Comparison of ENCODE assay signal across 9 cellular contexts in the genomic region with DNA sequence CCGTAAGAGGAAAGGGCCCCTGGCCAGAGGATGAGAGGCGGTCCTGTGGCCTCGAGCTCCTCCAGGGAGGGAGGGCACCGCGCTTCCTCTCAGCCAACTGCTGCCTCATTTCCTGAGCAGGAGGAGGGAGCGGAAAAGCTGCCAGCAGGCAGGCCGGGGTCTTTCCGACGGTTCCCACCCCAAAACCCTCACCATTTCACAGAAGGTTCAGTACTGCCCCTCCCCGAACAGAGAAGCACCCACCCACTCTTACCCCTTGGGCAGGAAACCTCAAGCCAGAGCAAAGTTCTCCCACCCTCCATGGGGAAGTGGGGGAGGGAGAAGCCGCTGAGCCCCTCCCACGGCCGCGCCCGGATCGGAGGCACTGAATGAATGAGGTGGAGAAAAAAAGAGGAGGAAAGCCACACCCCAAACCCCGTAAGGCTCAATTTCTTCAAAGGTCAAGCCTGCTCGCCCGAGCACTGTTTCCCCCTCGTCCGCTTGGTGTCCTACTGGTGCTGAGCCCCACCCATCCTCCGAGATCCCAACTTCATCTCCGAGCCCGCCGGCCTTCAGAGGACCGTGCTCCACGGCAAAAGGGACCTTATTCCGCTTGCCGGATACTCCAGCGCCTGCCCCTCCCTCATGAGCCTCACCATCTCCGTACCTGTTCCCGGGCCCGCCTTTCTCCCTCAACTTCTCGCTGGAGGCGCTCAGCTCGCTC. TPM values are rescaled to one million over a fixed set of nuclear protein-coding genes. Genes with fewer than 3 reads are reported as not detected.
A peak's percentile ranks its signal among the peaks of the same experiment; 100 is the strongest.
DNase-seq lines count a peak whose midpoint lies in the region; ATAC-seq and TF ChIP-seq lines count a peak whose summit lies in the region.
"Had no signal": no experiment of that assay in that cellular context is flagged by ENCODE, and none has a peak within 500 bp of the region (broad histone marks: within the 10 kb centered on the region; RNA-seq: fewer than 3 reads in every experiment).

No MANE protein-coding gene starts in this region.

- under 1% methylated on average over 36 of the region's 36 CpGs for WGBS in suprapubic skin

- H3K4me1 Mint-ChIP-seq in CD4-positive, CD25-positive, alpha-beta regulatory T cell, result peaks cover 32 to 56% (median 43%) of the 10 kb centered on the region in 4 donors

- peak; percentile 59 to 92 (median 66) for DNase-seq in CD4-positive, CD25-positive, alpha-beta regulatory T cell
- DNase-seq in HK-2 (ENCODE audit: unreplicated experiment), result peak; percentile 78
- DNase-seq in RWPE2 (ENCODE audit: low spot score), result peak; percentile 78
- DNase-seq in activated gamma-delta T cell (lab: John Stamatoyannopoulos, UW), result peak; percentile 36
- peak; percentile 64 to 80 for DNase-seq in foreskin keratinocyte
- peak; percentile 83 to 86 for DNase-seq in suprapubic skin (ENCODE audit: low spot score in 2 of 2)

- peak overlapping the region; percentile 93 for H3K27ac ChIP-seq in CD4-positive, CD25-positive, alpha-beta regulatory T cell (ENCODE audit: insufficient read depth, low read length, poor library complexity, severe bottlenecking)
- H3K27ac ChIP-seq in RWPE2 (ENCODE audit: poor library complexity, severe bottlenecking) (peak overlapping the region; percentile 92), foreskin keratinocyte (peak overlapping the region; percentile 77), neutrophil (peak overlapping the region; percentile 96), suprapubic skin (peak overlapping the region; percentile 87)

- H3K36me3 ChIP-seq in CD4-positive, CD25-positive, alpha-beta regulatory T cell (ENCODE audit: control insufficient read depth, insufficient read depth, low read length), result peaks cover 14% of the 10 kb centered on the region
- H3K36me3 ChIP-seq in RWPE2 (ENCODE audit: low read depth), result peaks cover 46% of the 10 kb centered on the region
- H3K36me3 ChIP-seq in neutrophil, result peaks cover 15% of the 10 kb centered on the region
- no peaks in the 10 kb centered on the region for H3K36me3 ChIP-seq in suprapubic skin

- peak overlapping the region; percentile 87 for H3K4me3 ChIP-seq in CD4-positive, CD25-positive, alpha-beta regulatory T cell (ENCODE audit: low read depth, low read length)
- peak overlapping the region; percentile 73 for H3K4me3 ChIP-seq in RWPE2 (ENCODE audit: severe bottlenecking)
- peak overlapping the region; percentile 88 to 99 for H3K4me3 ChIP-seq in neutrophil (ENCODE audit: low read depth in 1 of 2, low read length in 1 of 2)
- H3K4me3 ChIP-seq in suprapubic skin, result peak overlapping the region; percentile 73

- no peaks in the 10 kb centered on the region for H3K9me3 ChIP-seq in CD4-positive, CD25-positive, alpha-beta regulatory T cell (ENCODE audit: control insufficient read depth in 2 of 2, low read length in 2 of 2)
- no peaks in the 10 kb centered on the region for H3K9me3 ChIP-seq in RWPE2 (ENCODE audit: severe bottlenecking)
- no peaks in the 10 kb centered on the region for H3K9me3 ChIP-seq in neutrophil
- no peaks in the 10 kb centered on the region for H3K9me3 ChIP-seq in suprapubic skin

- no peak for TF ChIP-seq EP300 in suprapubic skin (IDR thresholded peaks at IDR 0.05)

- peak overlapping the region; percentile 98 to 100 (median 99) for H3K27ac Mint-ChIP-seq in CD4-positive, CD25-positive, alpha-beta regulatory T cell

- peaks cover 58% of the 10 kb centered on the region for H3K4me1 ChIP-seq in CD4-positive, CD25-positive, alpha-beta regulatory T cell (ENCODE audit: control insufficient read depth, insufficient read depth, low read length, poor library complexity, severe bottlenecking)
- H3K4me1 ChIP-seq in RWPE2 (ENCODE audit: insufficient read depth, poor library complexity, severe bottlenecking) (peaks cover 32% of the 10 kb centered on the region), foreskin keratinocyte (peaks cover 15% of the 10 kb centered on the region), neutrophil (ENCODE audit: control insufficient read depth in 1 of 2, insufficient read depth in 1 of 2, low read depth in 1 of 2, low read length in 1 of 2) (peaks cover 53 to 56% of the 10 kb centered on the region in 2 experiments), suprapubic skin (peaks cover 53% of the 10 kb centered on the region)

- peak; percentile 45 to 57 for ATAC-seq in CD4-positive, CD25-positive, alpha-beta regulatory T cell (ENCODE audit: low read depth in 2 of 2)
- ATAC-seq in GM19372 (IDR thresholded peaks at IDR 0.05; ENCODE audit: low read depth, unreplicated experiment) (peak; percentile 57), RWPE2 (ENCODE audit: low read depth) (peak; percentile 52), foreskin keratinocyte (peak; percentile 42)

- H3K27me3 Mint-ChIP-seq in CD4-positive, CD25-positive, alpha-beta regulatory T cell, result no peaks in the 10 kb centered on the region

- no peaks in the 10 kb centered on the region for H3K27me3 ChIP-seq in CD4-positive, CD25-positive, alpha-beta regulatory T cell (ENCODE audit: control insufficient read depth, insufficient read depth, low read length)
- H3K27me3 ChIP-seq in RWPE2 (ENCODE audit: insufficient read depth, poor library complexity, severe bottlenecking) (no peaks in the 10 kb centered on the region), foreskin keratinocyte (no peaks in the 10 kb centered on the region), neutrophil (no peaks in the 10 kb centered on the region), suprapubic skin (no peaks in the 10 kb centered on the region)

- peak in 1 of 2 donors; percentile 25 for TF ChIP-seq POLR2A in suprapubic skin (IDR thresholded peaks at IDR 0.05)

- peaks cover 0 to 2% (median 0%) of the 10 kb centered on the region in 7 donors for H3K9me3 Mint-ChIP-seq in CD4-positive, CD25-positive, alpha-beta regulatory T cell

- H3K4me3 Mint-ChIP-seq in CD4-positive, CD25-positive, alpha-beta regulatory T cell, result peak overlapping the region; percentile 92 to 100 (median 98)

- peaks cover 9% of the 10 kb centered on the region for H3K36me3 Mint-ChIP-seq in CD4-positive, CD25-positive, alpha-beta regulatory T cell

- TF ChIP-seq CTCF in RWPE2 (IDR thresholded peaks at IDR 0.05; ENCODE audit: poor library complexity, severe bottlenecking), result no peak
- TF ChIP-seq CTCF in foreskin keratinocyte (conservative IDR thresholded peaks at IDR 0.05), result no peak
- TF ChIP-seq CTCF in neutrophil (IDR thresholded peaks at IDR 0.05), result no peak
- TF ChIP-seq CTCF in suprapubic skin (IDR thresholded peaks at IDR 0.05), result no peak

RNA-seq across cellular contexts. Expression of gene TPM3, which starts 9.4 kb away (rescaled TPM):
- total RNA-seq in CD4-positive, CD25-positive, alpha-beta regulatory T cell, result 412 TPM
- 1,000 to 10,000 TPM in 1 of 4 donors, 100 to 1,000 TPM in 3; 780 to 1,027 (median 844) TPM for polyA plus RNA-seq in CD4-positive, CD25-positive, alpha-beta regulatory T cell
- total RNA-seq in foreskin keratinocyte, result 529 and 545 TPM in 2 replicates
- 310 and 343 TPM in 2 replicates for polyA plus RNA-seq in foreskin keratinocyte
- 100 to 1,000 TPM; 156 to 192 (median 181) TPM for total RNA-seq in suprapubic skin

RNA-seq across cellular contexts. Expression of gene CFAP141, which starts 23.6 kb away (rescaled TPM):
- total RNA-seq in CD4-positive, CD25-positive, alpha-beta regulatory T cell, result not detected
- not detected for polyA plus RNA-seq in CD4-positive, CD25-positive, alpha-beta regulatory T cell
- total RNA-seq in foreskin keratinocyte (not detected in 2 replicates), suprapubic skin (not detected)
- polyA plus RNA-seq in foreskin keratinocyte, result not detected in 2 replicates
- total RNA-seq: frontal cortex had no signal

RNA-seq across cellular contexts. Expression of gene NUP210L, which starts 27.6 kb away (rescaled TPM):
- total RNA-seq in CD4-positive, CD25-positive, alpha-beta regulatory T cell, result 0.10 TPM
- under 1 TPM in 2 of 4 donors, not detected in 2; 0.02 to 0.17 TPM for polyA plus RNA-seq in CD4-positive, CD25-positive, alpha-beta regulatory T cell
- not detected in 2 replicates for total RNA-seq in foreskin keratinocyte
- polyA plus RNA-seq in foreskin keratinocyte, result not detected in 2 replicates
- not detected for total RNA-seq in suprapubic skin

RNA-seq across cellular contexts. Expression of gene UBAP2L, which starts 38.3 kb away (rescaled TPM):
- 194 TPM for total RNA-seq in CD4-positive, CD25-positive, alpha-beta regulatory T cell
- 10 to 100 TPM; 40.8 to 53.0 (median 46.0) TPM for polyA plus RNA-seq in CD4-positive, CD25-positive, alpha-beta regulatory T cell
- total RNA-seq in foreskin keratinocyte (107 and 122 TPM in 2 replicates), suprapubic skin (100 to 1,000 TPM in 1 of 4 donors, 10 to 100 TPM in 3; 69.8 to 124 (median 83.0) TPM)
- polyA plus RNA-seq in foreskin keratinocyte, result 79.5 and 90.4 TPM in 2 replicates

Comparison
In these comparisons a context has a peak if more than half of its experiments do, and no peak if none do; other contexts are left out.
1. Peak in every context shown above with its lines: DNase-seq, ATAC-seq, H3K4me3 ChIP-seq and H3K27ac ChIP-seq.